In genomic region chr6:113361014-113361645, GRCh38 we compare ENCODE assay signal across 11 cellular contexts.
DNase-seq lines count a peak whose midpoint lies in the region; ATAC-seq, FAIRE-seq and TF ChIP-seq lines count a peak whose summit lies in the region.
"Had no signal": no experiment of that assay in that cellular context is flagged by ENCODE, and none has a peak within 500 bp of the region (broad histone marks: within the 10 kb centered on the region; RNA-seq: fewer than 3 reads in every experiment).

No MANE protein-coding gene starts in this region.

- no peak overlapping the region for H3K4me3 Mint-ChIP-seq in CD8-positive, alpha-beta T cell
- H3K4me3 Mint-ChIP-seq: T-helper 2 cell treated with Interferon-gamma antibody and Interleukin-4, amounts not matched to agents 5 μg/mL and 100 μg/mL, for 36 hours had no signal

- CTCF ChIA-PET in CD8-positive, alpha-beta T cell (lab: Charles Lee) = no interaction called here

- in situ Hi-C loops in Caki2 (cut with HindIII; ENCODE audit: low pct_unique_long_range_greater_than_20kb, low sequenced_read_pairs) = no loop called here

- peak overlapping the region; percentile 12 to 51 (median 21) for H3K4me3 ChIP-seq in keratinocyte (ENCODE audit: control insufficient read depth in 2 of 3, extremely low read depth in 1 of 3, insufficient read depth in 2 of 3, low read depth in 1 of 3, low read length in 3 of 3)
- no peak overlapping the region for H3K4me3 ChIP-seq in CD8-positive, alpha-beta T cell (ENCODE audit: low read depth, low read length)

- no peaks in the 10 kb centered on the region for H3K9me3 ChIP-seq in keratinocyte (ENCODE audit: control insufficient read depth, low read depth, low read length)
- H3K9me3 ChIP-seq in CD8-positive, alpha-beta T cell (ENCODE audit: low read length) = no peaks in the 10 kb centered on the region

- FAIRE-seq in keratinocyte (lab: Jason Lieb, UNC) = peak; percentile 52

- dilution Hi-C loops in keratinocyte (cut with MboI; ENCODE audit: extremely low pct_ligation_motif_present, low sequenced_read_pairs) = no loop called here

- H4K20me1 ChIP-seq in keratinocyte (ENCODE audit: control insufficient read depth, extremely low read depth, insufficient read depth, low read length) = no peaks in the 10 kb centered on the region

- no peaks in the 10 kb centered on the region for H3K4me1 Mint-ChIP-seq in CD8-positive, alpha-beta T cell (ENCODE audit: low read depth)

- POLR2A ChIA-PET in CD8-positive, alpha-beta T cell (lab: Charles Lee) = no interaction called here

- no peak for TF ChIP-seq CTCF in keratinocyte (optimal IDR thresholded peaks at IDR 0.05 in 1 of 3, IDR thresholded peaks at IDR 0.05 in 1 of 3, conservative IDR thresholded peaks at IDR 0.05 in 1 of 3; ENCODE audit: extremely low read depth in 1 of 3, insufficient read depth in 2 of 3, low read length in 3 of 3)
- no peak for TF ChIP-seq CTCF in CD8-positive, alpha-beta T cell (IDR thresholded peaks at IDR 0.05)

- peak overlapping the region; percentile 81 for H2AFZ ChIP-seq in keratinocyte (ENCODE audit: control insufficient read depth, low read length)

- H3K79me2 ChIP-seq in keratinocyte (ENCODE audit: control insufficient read depth, insufficient read depth, low read length) = no peaks in the 10 kb centered on the region

- H3K9me3 Mint-ChIP-seq in CD8-positive, alpha-beta T cell = no peaks in the 10 kb centered on the region
- H3K9me3 Mint-ChIP-seq: T-helper 2 cell treated with Interferon-gamma antibody and Interleukin-4, amounts not matched to agents 5 μg/mL and 100 μg/mL, for 36 hours had no signal

- peak overlapping the region; percentile 94 for H3K27ac ChIP-seq in keratinocyte (ENCODE audit: control insufficient read depth, insufficient read depth, low read length)
- H3K27ac ChIP-seq in CD8-positive, alpha-beta T cell (ENCODE audit: low read depth, low read length) = no peak overlapping the region

- peak overlapping the region; percentile 64 for H3K9ac ChIP-seq in keratinocyte (ENCODE audit: control insufficient read depth, extremely low read depth, insufficient read depth, low read length)

- no peaks in the 10 kb centered on the region for H3K27me3 ChIP-seq in keratinocyte (ENCODE audit: control insufficient read depth, extremely low read depth, insufficient read depth, low read length)
- no peaks in the 10 kb centered on the region for H3K27me3 ChIP-seq in CD8-positive, alpha-beta T cell (ENCODE audit: insufficient read depth, low read length)

- no peak for ATAC-seq in CD8-positive, alpha-beta T cell
- no peak for ATAC-seq in HG03175 (IDR thresholded peaks at IDR 0.05; ENCODE audit: unreplicated experiment)

- intact Hi-C loops in CD8-positive, alpha-beta T cell (cut with DNase I, micrococcal nuclease) = no loop called here

- H3K9me1 ChIP-seq in keratinocyte (ENCODE audit: control insufficient read depth, extremely low read depth, insufficient read depth, low read length) = no peaks in the 10 kb centered on the region

- H3K27ac Mint-ChIP-seq in CD8-positive, alpha-beta T cell = no peak overlapping the region
- H3K27ac Mint-ChIP-seq: T-helper 2 cell treated with Interferon-gamma antibody and Interleukin-4, amounts not matched to agents 5 μg/mL and 100 μg/mL, for 36 hours had no signal

- H3K4me2 ChIP-seq in keratinocyte (ENCODE audit: control insufficient read depth, extremely low read depth, insufficient read depth, low read depth, low read length) = peak overlapping the region; percentile 78

- H3K4me1 ChIP-seq in keratinocyte (ENCODE audit: control insufficient read depth, extremely low read depth, insufficient read depth, low read length) = peaks cover 72% of the 10 kb centered on the region
- H3K4me1 ChIP-seq in CD8-positive, alpha-beta T cell (ENCODE audit: insufficient read depth, low read length) = no peaks in the 10 kb centered on the region

- H3K36me3 ChIP-seq in keratinocyte (ENCODE audit: control insufficient read depth in 2 of 2, extremely low read depth in 1 of 2, insufficient read depth in 2 of 2, low read length in 2 of 2) = no peaks in the 10 kb centered on the region
- no peaks in the 10 kb centered on the region for H3K36me3 ChIP-seq in CD8-positive, alpha-beta T cell (ENCODE audit: insufficient read depth, low read length)

- no peaks in the 10 kb centered on the region for H3K27me3 Mint-ChIP-seq in CD8-positive, alpha-beta T cell (ENCODE audit: low read depth)

- no peaks in the 10 kb centered on the region for H3K36me3 Mint-ChIP-seq in CD8-positive, alpha-beta T cell

- DNase-seq in Caki2 (ENCODE audit: low read depth) (peak; percentile 50), HPDE6-E6E7 (ENCODE audit: extremely low spot score) (peak; percentile 53), T1000 (lab: John Stamatoyannopoulos, UW) (peak; percentile 4), keratinocyte (ENCODE audit: low read depth, low spot score) (no peak), NCI-H510A treated with DMSO at 0.1 percent for 48 hours (lab: John Stamatoyannopoulos, UW) (no peak), epidermal melanocyte (ENCODE audit: insufficient read length, low spot score) (no peak)
- DNase-seq in CD8-positive, alpha-beta T cell = no peak
- DNase-seq: C1 segment of cervical spinal cord, NCI-H524 treated with DMSO at 0.1 percent for 48 hours had no signal

Comparison
In these comparisons a context has a peak if more than half of its experiments do, and no peak if none do; other contexts are left out.
1. DNase-seq: peak in Caki2 (single experiment), HPDE6-E6E7 (single experiment) and T1000 (single experiment); none in keratinocyte (single experiment), NCI-H510A treated with DMSO at 0.1 percent for 48 hours (single experiment), CD8-positive, alpha-beta T cell (0 of 7) and epidermal melanocyte (single experiment).